8 cellular contexts compared by ENCODE assay signal in the genomic region with DNA sequence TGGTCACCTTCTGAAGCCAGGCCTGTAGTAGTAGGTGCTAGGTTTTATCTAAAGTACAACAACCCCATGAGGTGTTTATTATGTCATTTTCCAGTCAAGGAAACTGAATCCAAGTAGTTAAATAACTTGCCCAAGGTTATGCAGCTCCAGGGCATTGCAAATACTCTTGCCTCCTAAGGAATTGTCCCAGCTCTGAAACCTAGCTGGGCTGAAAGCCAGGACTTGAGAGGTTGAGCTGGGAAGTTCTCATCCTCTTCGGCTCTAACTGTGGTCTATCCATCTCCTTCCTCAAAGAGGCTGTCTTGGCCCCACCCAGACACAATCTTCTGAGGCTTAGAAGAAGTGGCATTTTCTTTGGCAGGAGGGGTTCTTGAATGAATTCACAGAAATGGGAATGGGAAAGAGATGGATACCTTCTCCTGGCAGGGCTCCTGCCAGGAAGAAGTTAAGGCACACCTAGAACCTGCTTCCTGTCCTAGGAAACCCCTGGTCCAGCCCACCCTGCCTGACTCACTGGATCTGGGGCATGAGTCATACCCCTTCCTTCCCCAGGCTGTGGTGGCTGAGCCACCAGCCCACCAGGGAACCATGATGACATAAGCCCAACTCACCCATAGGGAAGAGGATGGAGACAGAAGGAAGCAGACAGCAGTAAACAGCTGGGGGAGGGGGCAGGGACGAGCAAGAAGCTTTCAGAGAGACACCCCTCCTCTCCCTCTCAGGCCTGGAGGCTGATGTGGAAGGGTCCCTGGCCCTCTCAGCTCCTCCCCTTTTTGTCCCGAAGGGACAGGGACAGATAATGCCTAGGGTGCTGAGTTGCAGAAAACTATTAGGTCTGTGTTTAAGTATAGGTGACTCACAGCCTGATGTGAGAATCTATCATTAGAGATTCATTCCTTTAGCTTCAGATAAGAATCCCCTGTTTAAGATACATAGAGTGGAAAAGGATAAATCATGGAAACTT. TPM values are rescaled to one million over a fixed set of nuclear protein-coding genes. Genes with fewer than 3 reads are reported as not detected.
DNase-seq lines count a peak whose midpoint lies in the region; ATAC-seq and TF ChIP-seq lines count a peak whose summit lies in the region.

No MANE protein-coding gene starts in this region.

- H3K27ac ChIP-seq in mesenchymal stem cell (ENCODE audit: low read length, poor library complexity, severe bottlenecking) = peak overlapping the region; percentile 43

- no peaks in the 10 kb centered on the region for H3K9me3 ChIP-seq in mesenchymal stem cell (ENCODE audit: control insufficient read depth, low read length)

- ATAC-seq in activated T-cell treated with anti-CD3 and anti-CD28 coated beads, Interleukin-2, amount 50 U/mL, for 4 hours = peak; percentile 80 to 82
- no peak for ATAC-seq in GM18870 (IDR thresholded peaks at IDR 0.05; ENCODE audit: unreplicated experiment)

- WGBS in mesenchymal stem cell = 17% methylated on average over 1 of the region's 3 CpGs

- no peak overlapping the region for H2BK5ac ChIP-seq in mesenchymal stem cell (ENCODE audit: low read depth, low read length, poor library complexity, severe bottlenecking)

- H2BK12ac ChIP-seq in mesenchymal stem cell (ENCODE audit: low read length in 2 of 2) = peak overlapping the region in 1 of 2 experiments; percentile 55

- DNase-seq in BJ (ENCODE audit: low read depth) = peak; percentile 49
- peak; percentile 33 for DNase-seq in activated T-cell treated with anti-CD3 and anti-CD28 coated beads, Interleukin-2, amount 50 U/mL, for 4 hours
- peak; percentile 86 for DNase-seq in mesenchymal stem cell
- no peak for DNase-seq in retina
- DNase-seq in occipital lobe (lab: John Stamatoyannopoulos, UW) = no peak
- no peak for DNase-seq in NCI-H2196 (lab: John Stamatoyannopoulos, UW; ENCODE audit: unreplicated experiment)

- H3K9ac ChIP-seq in mesenchymal stem cell (ENCODE audit: low read length) = no peak overlapping the region

- peaks cover 11% of the 10 kb centered on the region for H3K4me1 Mint-ChIP-seq in activated T-cell treated with anti-CD3 and anti-CD28 coated beads, Interleukin-2, amount 50 U/mL, for 4 hours (ENCODE audit: low read depth)

- no peak overlapping the region for H3K23ac ChIP-seq in mesenchymal stem cell (ENCODE audit: low read length in 2 of 2)

- peaks cover 21% of the 10 kb centered on the region for H3K4me1 ChIP-seq in mesenchymal stem cell (ENCODE audit: control insufficient read depth, insufficient read depth, low read depth, low read length)

- no peak overlapping the region for H3K4me2 ChIP-seq in mesenchymal stem cell (ENCODE audit: low read length, poor library complexity, severe bottlenecking)

- H2BK15ac ChIP-seq in mesenchymal stem cell (ENCODE audit: low read depth, poor library complexity, severe bottlenecking) = no peak overlapping the region

- no peak for TF ChIP-seq RAD21 in Ishikawa (IDR thresholded peaks at IDR 0.05; ENCODE audit: low read depth)

- no peak overlapping the region for H3K4ac ChIP-seq in mesenchymal stem cell (ENCODE audit: low read depth in 1 of 2, low read length in 2 of 2)

- no peak overlapping the region for H3K18ac ChIP-seq in mesenchymal stem cell (ENCODE audit: low read depth in 1 of 2, low read length in 2 of 2)

- H3K27me3 ChIP-seq in BJ (ENCODE audit: control insufficient read depth, insufficient read depth, low read length) (no peaks in the 10 kb centered on the region), mesenchymal stem cell (ENCODE audit: control insufficient read depth in 1 of 2, insufficient read depth in 1 of 2, low read length in 2 of 2) (no peaks in the 10 kb centered on the region)

- H2BK120ac ChIP-seq in mesenchymal stem cell (ENCODE audit: low read depth, low read length) = no peak overlapping the region

- no peaks in the 10 kb centered on the region for H3K79me1 ChIP-seq in mesenchymal stem cell (replicated peaks; ENCODE audit: low read length, poor library complexity, severe bottlenecking)

- H2AK5ac ChIP-seq in mesenchymal stem cell (ENCODE audit: low read length, severe bottlenecking) = peak overlapping the region; percentile 36

- POLR2A ChIA-PET in BJ (lab: Charles Lee) = no interaction called here

- no peak overlapping the region for H3K4me3 Mint-ChIP-seq in activated T-cell treated with anti-CD3 and anti-CD28 coated beads, Interleukin-2, amount 50 U/mL, for 4 hours

- peaks cover 6% of the 10 kb centered on the region for H3K27me3 Mint-ChIP-seq in activated T-cell treated with anti-CD3 and anti-CD28 coated beads, Interleukin-2, amount 50 U/mL, for 4 hours (ENCODE audit: low read depth)

- H3K9me3 Mint-ChIP-seq in activated T-cell treated with anti-CD3 and anti-CD28 coated beads, Interleukin-2, amount 50 U/mL, for 4 hours = no peaks in the 10 kb centered on the region

- no peak overlapping the region for H4K91ac ChIP-seq in mesenchymal stem cell (ENCODE audit: low read length)

- H3K4me3 ChIP-seq in BJ (ENCODE audit: low read depth, low read length) (no peak overlapping the region), mesenchymal stem cell (ENCODE audit: insufficient read depth in 1 of 2, low read depth in 1 of 2, low read length in 2 of 2) (no peak overlapping the region)

- H3K36me3 ChIP-seq in BJ (ENCODE audit: control insufficient read depth, insufficient read depth, low read length) (no peaks in the 10 kb centered on the region), mesenchymal stem cell (ENCODE audit: control insufficient read depth in 1 of 2, insufficient read depth in 2 of 2, low read depth in 1 of 2, low read length in 2 of 2) (no peaks in the 10 kb centered on the region)

- H3K36me3 Mint-ChIP-seq in activated T-cell treated with anti-CD3 and anti-CD28 coated beads, Interleukin-2, amount 50 U/mL, for 4 hours (ENCODE audit: insufficient read depth) = no peaks in the 10 kb centered on the region

- H2AFZ ChIP-seq in mesenchymal stem cell (ENCODE audit: low read depth, low read length) = peak overlapping the region; percentile 30

- H4K8ac ChIP-seq in mesenchymal stem cell (ENCODE audit: low read length) = peak overlapping the region; percentile 3

- TF ChIP-seq CTCF in BJ (IDR thresholded peaks at IDR 0.05; ENCODE audit: insufficient read depth, low read depth, low read length) = no peak

- no peak overlapping the region for H3K14ac ChIP-seq in mesenchymal stem cell (ENCODE audit: low read length in 2 of 2)

- peak; percentile 25; the same call in 1 of the 2 replicates for TF ChIP-seq EP300 in Ishikawa (IDR thresholded peaks at IDR 0.05; ENCODE audit: borderline replicate concordance)

- CTCF ChIA-PET in BJ (lab: Yijun Ruan, JAX) = interaction anchor here (2.9 to 11.8 kb wide), 2 partner anchors 15 to 158 kb away, joined by 12 to 90 read pairs; no protein-coding TSS in a partner anchor

TF ChIP-seq in Ishikawa, 13 proteins besides CTCF, POLR2A, EP300 and RAD21:
- TF ChIP-seq NFIC (IDR thresholded peaks at IDR 0.05) (peak; percentile 44; the same call in 1 of the 2 replicates), TCF12 (IDR thresholded peaks at IDR 0.05; ENCODE audit: low read depth) (peak; percentile 54), EGR1 (IDR thresholded peaks at IDR 0.05) (no peak)

RNA-seq across cellular contexts. Expression of gene PLEK2, which starts 2.1 kb away (rescaled TPM):
- 2.2 and 3.1 TPM in 2 replicates for polyA plus RNA-seq in BJ (2011; rRNA removed)
- 0.98 and 1.6 TPM in 2 replicates for polyA minus RNA-seq in BJ (2011; rRNA and poly(A)+ RNA removed)
- total RNA-seq in activated T-cell treated with anti-CD3 and anti-CD28 coated beads, Interleukin-2, amount 50 U/mL, for 4 hours = 1 to 10 TPM; 1.8 to 2.5 (median 2.4) TPM
- 1.3 TPM for polyA plus RNA-seq in mesenchymal stem cell (2013, experiment 1 of 2)
- 1.3 TPM for polyA plus RNA-seq in mesenchymal stem cell (2013, experiment 2 of 2)
- 0.47 TPM for total RNA-seq in occipital lobe

RNA-seq across cellular contexts. Expression of gene EIF2S1, which starts 54.0 kb away (rescaled TPM):
- polyA plus RNA-seq in BJ (2011; rRNA removed) = 34.4 and 116 TPM in 2 replicates
- 33.1 and 37.3 TPM in 2 replicates for polyA minus RNA-seq in BJ (2011; rRNA and poly(A)+ RNA removed)
- 100 to 1,000 TPM; 377 to 401 (median 392) TPM for total RNA-seq in activated T-cell treated with anti-CD3 and anti-CD28 coated beads, Interleukin-2, amount 50 U/mL, for 4 hours
- 38.2 TPM for polyA plus RNA-seq in mesenchymal stem cell (2013, experiment 1 of 2)
- polyA plus RNA-seq in mesenchymal stem cell (2013, experiment 2 of 2) = 38.2 TPM
- total RNA-seq in occipital lobe = 92.8 TPM

RNA-seq across cellular contexts. Expression of gene ATP6V1D, which starts 54.5 kb away (rescaled TPM):
- 62.1 and 100 TPM in 2 replicates for polyA plus RNA-seq in BJ (2011; rRNA removed)
- 29.2 and 32.2 TPM in 2 replicates for polyA minus RNA-seq in BJ (2011; rRNA and poly(A)+ RNA removed)
- total RNA-seq in activated T-cell treated with anti-CD3 and anti-CD28 coated beads, Interleukin-2, amount 50 U/mL, for 4 hours = 10 to 100 TPM; 22.7 to 30.9 (median 24.8) TPM
- polyA plus RNA-seq in mesenchymal stem cell (2013, experiment 1 of 2) = 73.0 TPM
- 73.1 TPM for polyA plus RNA-seq in mesenchymal stem cell (2013, experiment 2 of 2)
- 152 TPM for total RNA-seq in occipital lobe

Comparison
In these comparisons a context has a peak if more than half of its experiments do, and no peak if none do; other contexts are left out.
1. DNase-seq: peak in BJ (single experiment), activated T-cell treated with anti-CD3 and anti-CD28 coated beads, Interleukin-2, amount 50 U/mL, for 4 hours (single experiment) and mesenchymal stem cell (single experiment); none in retina (single experiment), occipital lobe (single experiment) and NCI-H2196 (single experiment).